In genomic region chr12:31749024-31749704, GRCh38 we compare ENCODE assay signal across 1 cellular context.
A peak's percentile ranks its signal among the peaks of the same experiment; 100 is the strongest.
TF ChIP-seq lines count a peak whose summit lies in the region.

No MANE protein-coding gene starts in this region.

TF ChIP-seq in HEK293, 187 proteins besides CTCF, POLR2A, EP300 and RAD21 (continued from another document and continues in another):
- TF ChIP-seq, protein P1, sequence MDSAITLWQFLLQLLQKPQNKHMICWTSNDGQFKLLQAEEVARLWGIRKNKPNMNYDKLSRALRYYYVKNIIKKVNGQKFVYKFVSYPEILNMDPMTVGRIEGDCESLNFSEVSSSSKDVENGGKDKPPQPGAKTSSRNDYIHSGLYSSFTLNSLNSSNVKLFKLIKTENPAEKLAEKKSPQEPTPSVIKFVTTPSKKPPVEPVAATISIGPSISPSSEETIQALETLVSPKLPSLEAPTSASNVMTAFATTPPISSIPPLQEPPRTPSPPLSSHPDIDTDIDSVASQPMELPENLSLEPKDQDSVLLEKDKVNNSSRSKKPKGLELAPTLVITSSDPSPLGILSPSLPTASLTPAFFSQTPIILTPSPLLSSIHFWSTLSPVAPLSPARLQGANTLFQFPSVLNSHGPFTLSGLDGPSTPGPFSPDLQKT (IDR thresholded peaks at IDR 0.05; ENCODE audit: borderline replicate concordance, low read depth, low read length) = no peak
- TF ChIP-seq, protein P2, sequence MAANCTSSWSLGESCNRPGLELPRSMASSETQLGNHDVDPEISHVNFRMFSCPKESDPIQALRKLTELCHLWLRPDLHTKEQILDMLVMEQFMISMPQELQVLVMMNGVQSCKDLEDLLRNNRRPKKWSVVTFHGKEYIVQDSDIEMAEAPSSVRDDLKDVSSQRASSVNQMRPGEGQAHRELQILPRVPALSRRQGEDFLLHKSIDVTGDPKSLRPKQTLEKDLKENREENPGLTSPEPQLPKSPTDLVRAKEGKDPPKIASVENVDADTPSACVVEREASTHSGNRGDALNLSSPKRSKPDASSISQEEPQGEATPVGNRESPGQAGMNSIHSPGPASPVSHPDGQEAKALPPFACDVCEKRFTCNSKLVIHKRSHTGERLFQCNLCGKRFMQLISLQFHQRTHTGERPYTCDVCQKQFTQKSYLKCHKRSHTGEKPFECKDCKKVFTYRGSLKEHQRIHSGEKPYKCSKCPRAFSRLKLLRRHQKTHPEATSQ (tag by site-specific recombination; IDR thresholded peaks at IDR 0.05) = no peak
- TF ChIP-seq ZBTB11 (tag by site-specific recombination; conservative IDR thresholded peaks at IDR 0.05; ENCODE audit: low read depth) (no peak), ZBTB6 (tag by site-specific recombination; IDR thresholded peaks at IDR 0.05) (no peak), TCF7L2 (IDR thresholded peaks at IDR 0.05; ENCODE audit: borderline replicate concordance, low read depth, low read length) (peak; percentile 76), ZNF792 (tag by site-specific recombination; IDR thresholded peaks at IDR 0.05) (peak; percentile 61; the same call in 1 of the 2 replicates), ZNF777 (tag by site-specific recombination; IDR thresholded peaks at IDR 0.05; ENCODE audit: borderline replicate concordance) (no peak), PRDM4 (tag by site-specific recombination; IDR thresholded peaks at IDR 0.05) (peak; percentile 99), ZNF701 (tag by site-specific recombination; IDR thresholded peaks at IDR 0.05) (no peak), ZNF202 (tag by site-specific recombination; IDR thresholded peaks at IDR 0.05; ENCODE audit: borderline replicate concordance) (no peak), PRDM6 (tag by site-specific recombination; IDR thresholded peaks at IDR 0.05) (peak; percentile 93), ZNF37A (tag by site-specific recombination; IDR thresholded peaks at IDR 0.05) (0 out of 2 replicates have a peak, but pooled peaks have one; percentile 37), ZNF239 (tag by site-specific recombination; IDR thresholded peaks at IDR 0.05) (0 out of 2 replicates have a peak, but pooled peaks have one; percentile 50), ZNF791 (tag by site-specific recombination; IDR thresholded peaks at IDR 0.05) (no peak), ZNF121 (tag by site-specific recombination; IDR thresholded peaks at IDR 0.05) (no peak), ZNF114 (tag by site-specific recombination; IDR thresholded peaks at IDR 0.05) (no peak), ZNF404 (tag by site-specific recombination; IDR thresholded peaks at IDR 0.05) (no peak), ZNF112 (tag by site-specific recombination; IDR thresholded peaks at IDR 0.05) (no peak), ZNF335 (tag by site-specific recombination; conservative IDR thresholded peaks at IDR 0.05) (peak; percentile 54), WT1 (tag by site-specific recombination; IDR thresholded peaks at IDR 0.05) (peak; percentile 98), REPIN1 (tag by site-specific recombination; IDR thresholded peaks at IDR 0.05; ENCODE audit: low read depth) (no peak), ZNF501 (tag by site-specific recombination; IDR thresholded peaks at IDR 0.05) (peak; percentile 95), ZNF555 (tag by site-specific recombination; conservative IDR thresholded peaks at IDR 0.05) (no peak), KLF16 (tag by site-specific recombination; IDR thresholded peaks at IDR 0.05) (peak; percentile 82), ZNF133 (tag by site-specific recombination; IDR thresholded peaks at IDR 0.05) (no peak), ZNF366 (tag by site-specific recombination; conservative IDR thresholded peaks at IDR 0.05) (peak; percentile 99), ZNF785 (tag by site-specific recombination; IDR thresholded peaks at IDR 0.05) (no peak), SP7 (tag by site-specific recombination; IDR thresholded peaks at IDR 0.05) (peak; percentile 100), ZNF132 (tag by site-specific recombination; IDR thresholded peaks at IDR 0.05; ENCODE audit: borderline replicate concordance) (no peak), ZSCAN16 (tag by site-specific recombination; IDR thresholded peaks at IDR 0.05) (peak; percentile 30; the same call in 1 of the 2 replicates), EGR2 (tag by site-specific recombination; IDR thresholded peaks at IDR 0.05; ENCODE audit: low read depth) (0 out of 2 replicates have a peak, but pooled peaks have one; percentile 34), ZNF623 (tag by site-specific recombination; IDR thresholded peaks at IDR 0.05) (peak; percentile 24), ZNF837 (tag by site-specific recombination; IDR thresholded peaks at IDR 0.05) (no peak), ZNF341 (tag by site-specific recombination; IDR thresholded peaks at IDR 0.05; ENCODE audit: low read depth) (no peak), SALL2 (tag by site-specific recombination; IDR thresholded peaks at IDR 0.05; ENCODE audit: borderline replicate concordance) (no peak), HIC1 (tag by site-specific recombination; IDR thresholded peaks at IDR 0.05) (peak; percentile 98), ZNF292 (tag by site-specific recombination; IDR thresholded peaks at IDR 0.05; ENCODE audit: borderline replicate concordance, low read depth) (no peak)
- TF ChIP-seq, protein P3, sequence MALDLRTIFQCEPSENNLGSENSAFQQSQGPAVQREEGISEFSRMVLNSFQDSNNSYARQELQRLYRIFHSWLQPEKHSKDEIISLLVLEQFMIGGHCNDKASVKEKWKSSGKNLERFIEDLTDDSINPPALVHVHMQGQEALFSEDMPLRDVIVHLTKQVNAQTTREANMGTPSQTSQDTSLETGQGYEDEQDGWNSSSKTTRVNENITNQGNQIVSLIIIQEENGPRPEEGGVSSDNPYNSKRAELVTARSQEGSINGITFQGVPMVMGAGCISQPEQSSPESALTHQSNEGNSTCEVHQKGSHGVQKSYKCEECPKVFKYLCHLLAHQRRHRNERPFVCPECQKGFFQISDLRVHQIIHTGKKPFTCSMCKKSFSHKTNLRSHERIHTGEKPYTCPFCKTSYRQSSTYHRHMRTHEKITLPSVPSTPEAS (tag by site-specific recombination; IDR thresholded peaks at IDR 0.05) = 0 out of 2 replicates have a peak, but pooled peaks have one; percentile 28
- TF ChIP-seq, protein P4, sequence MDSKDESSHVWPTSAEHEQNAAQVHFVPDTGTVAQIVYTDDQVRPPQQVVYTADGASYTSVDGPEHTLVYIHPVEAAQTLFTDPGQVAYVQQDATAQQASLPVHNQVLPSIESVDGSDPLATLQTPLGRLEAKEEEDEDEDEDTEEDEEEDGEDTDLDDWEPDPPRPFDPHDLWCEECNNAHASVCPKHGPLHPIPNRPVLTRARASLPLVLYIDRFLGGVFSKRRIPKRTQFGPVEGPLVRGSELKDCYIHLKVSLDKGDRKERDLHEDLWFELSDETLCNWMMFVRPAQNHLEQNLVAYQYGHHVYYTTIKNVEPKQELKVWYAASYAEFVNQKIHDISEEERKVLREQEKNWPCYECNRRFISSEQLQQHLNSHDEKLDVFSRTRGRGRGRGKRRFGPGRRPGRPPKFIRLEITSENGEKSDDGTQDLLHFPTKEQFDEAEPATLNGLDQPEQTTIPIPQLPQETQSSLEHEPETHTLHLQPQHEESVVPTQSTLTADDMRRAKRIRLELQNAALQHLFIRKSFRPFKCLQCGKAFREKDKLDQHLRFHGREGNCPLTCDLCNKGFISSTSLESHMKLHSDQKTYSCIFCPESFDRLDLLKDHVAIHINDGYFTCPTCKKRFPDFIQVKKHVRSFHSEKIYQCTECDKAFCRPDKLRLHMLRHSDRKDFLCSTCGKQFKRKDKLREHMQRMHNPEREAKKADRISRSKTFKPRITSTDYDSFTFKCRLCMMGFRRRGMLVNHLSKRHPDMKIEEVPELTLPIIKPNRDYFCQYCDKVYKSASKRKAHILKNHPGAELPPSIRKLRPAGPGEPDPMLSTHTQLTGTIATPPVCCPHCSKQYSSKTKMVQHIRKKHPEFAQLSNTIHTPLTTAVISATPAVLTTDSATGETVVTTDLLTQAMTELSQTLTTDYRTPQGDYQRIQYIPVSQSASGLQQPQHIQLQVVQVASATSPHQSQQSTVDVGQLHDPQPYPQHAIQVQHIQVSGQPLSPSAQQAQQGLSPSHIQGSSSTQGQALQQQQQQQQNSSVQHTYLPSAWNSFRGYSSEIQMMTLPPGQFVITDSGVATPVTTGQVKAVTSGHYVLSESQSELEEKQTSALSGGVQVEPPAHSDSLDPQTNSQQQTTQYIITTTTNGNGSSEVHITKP (tag by site-specific recombination; IDR thresholded peaks at IDR 0.05) = peak; percentile 64; the same call in 1 of the 2 replicates
- TF ChIP-seq, protein P5, sequence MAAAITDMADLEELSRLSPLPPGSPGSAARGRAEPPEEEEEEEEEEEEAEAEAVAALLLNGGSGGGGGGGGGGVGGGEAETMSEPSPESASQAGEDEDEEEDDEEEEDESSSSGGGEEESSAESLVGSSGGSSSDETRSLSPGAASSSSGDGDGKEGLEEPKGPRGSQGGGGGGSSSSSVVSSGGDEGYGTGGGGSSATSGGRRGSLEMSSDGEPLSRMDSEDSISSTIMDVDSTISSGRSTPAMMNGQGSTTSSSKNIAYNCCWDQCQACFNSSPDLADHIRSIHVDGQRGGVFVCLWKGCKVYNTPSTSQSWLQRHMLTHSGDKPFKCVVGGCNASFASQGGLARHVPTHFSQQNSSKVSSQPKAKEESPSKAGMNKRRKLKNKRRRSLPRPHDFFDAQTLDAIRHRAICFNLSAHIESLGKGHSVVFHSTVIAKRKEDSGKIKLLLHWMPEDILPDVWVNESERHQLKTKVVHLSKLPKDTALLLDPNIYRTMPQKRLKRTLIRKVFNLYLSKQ (tag by site-specific recombination; IDR thresholded peaks at IDR 0.05; ENCODE audit: borderline replicate concordance) = no peak
